Comparison of ENCODE assay signal across 7 cellular contexts in the genomic region with DNA sequence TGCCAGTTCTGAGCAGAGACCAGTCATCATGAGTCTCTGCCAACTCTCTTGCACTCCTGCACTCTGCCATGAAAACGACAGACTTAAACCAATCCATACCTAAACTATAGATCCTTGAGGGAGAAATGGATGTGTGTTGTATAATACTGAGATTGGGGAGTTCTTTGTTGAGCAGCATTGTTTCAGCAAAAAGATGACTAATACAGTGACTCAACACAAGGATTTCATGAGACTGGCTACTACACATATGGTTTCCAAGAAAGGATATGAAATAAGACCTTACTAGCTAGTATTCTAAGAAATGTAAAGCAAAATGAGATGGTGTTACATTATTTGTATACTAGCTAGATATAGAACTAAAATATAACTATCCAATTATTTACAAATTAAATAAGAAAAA. TPM values are rescaled to one million over a fixed set of nuclear protein-coding genes. Genes with fewer than 3 reads are reported as not detected.
DNase-seq lines count a peak whose midpoint lies in the region; ATAC-seq and TF ChIP-seq lines count a peak whose summit lies in the region.
"Not testable (repeated sequence)": the region's sequence is repeated elsewhere in the genome, so short reads cannot be mapped to it uniquely, and the experiment has no call there.

No MANE protein-coding gene starts in this region.

- CTCF ChIA-PET in PC-3 (lab: Charles Lee); activated CD4-positive, alpha-beta T cell treated with anti-CD3 and anti-CD28 coated beads for 36 hours (lab: Charles Lee): not testable (repeated sequence)

- BruUV-seq in PC-3 (replicated peaks; lab: Mats Ljungman, UMichigan): not testable (repeated sequence)

- peak; percentile 65 for ATAC-seq in PC-3
- peak; percentile 68 for ATAC-seq in activated CD4-positive, alpha-beta T cell treated with anti-CD3 and anti-CD28 coated beads for 36 hours
- ATAC-seq in activated T-cell treated with anti-CD3 and anti-CD28 coated beads, Interleukin-2, amount 50 U/mL, for 72 hours (replicated peaks in 1 of 2): peak; percentile 56 to 63
- peak; percentile 34 for ATAC-seq in activated naive CD8-positive, alpha-beta T cell treated with anti-CD3 and anti-CD28 coated beads, Interleukin-2, amount 50 U/mL, for 24 hours
- peak; percentile 67 for ATAC-seq in foreskin keratinocyte
- peak; percentile 34 to 36 for ATAC-seq in gastrocnemius medialis
- ATAC-seq in stimulated activated naive CD8-positive, alpha-beta T cell treated with anti-CD3 and anti-CD28 coated beads, Interleukin-15, amount 100 ng/mL, for 72 hours: peak; percentile 56

- not testable (repeated sequence) for TF ChIP-seq CTCF in PC-3 (conservative IDR thresholded peaks at IDR 0.05; ENCODE audit: low read depth, low read length); foreskin keratinocyte (conservative IDR thresholded peaks at IDR 0.05); gastrocnemius medialis (IDR thresholded peaks at IDR 0.05 in 4 of 5, conservative IDR thresholded peaks at IDR 0.05 in 1 of 5)

- H3K79me2 ChIP-seq in PC-3 (ENCODE audit: low read length): not testable (repeated sequence)

- H3K9ac ChIP-seq in PC-3 (ENCODE audit: low read length): not testable (repeated sequence)

- not testable (repeated sequence) for H3K4me2 ChIP-seq in PC-3 (ENCODE audit: low read length)

- in situ Hi-C loops in gastrocnemius medialis (cut with MboI; ENCODE audit: low sequenced_read_pairs in 4 of 4): not testable (repeated sequence)

- not testable (repeated sequence) for H3K9me3 Mint-ChIP-seq in activated CD4-positive, alpha-beta T cell treated with anti-CD3 and anti-CD28 coated beads for 36 hours (ENCODE audit: low read depth); activated T-cell treated with anti-CD3 and anti-CD28 coated beads, Interleukin-2, amount 50 U/mL, for 72 hours; activated naive CD8-positive, alpha-beta T cell treated with anti-CD3 and anti-CD28 coated beads, Interleukin-2, amount 50 U/mL, for 24 hours; stimulated activated naive CD8-positive, alpha-beta T cell treated with anti-CD3 and anti-CD28 coated beads, Interleukin-15, amount 100 ng/mL, for 72 hours

- H3K4me1 Mint-ChIP-seq in activated CD4-positive, alpha-beta T cell treated with anti-CD3 and anti-CD28 coated beads for 36 hours; activated T-cell treated with anti-CD3 and anti-CD28 coated beads, Interleukin-2, amount 50 U/mL, for 72 hours (ENCODE audit: low read depth); activated naive CD8-positive, alpha-beta T cell treated with anti-CD3 and anti-CD28 coated beads, Interleukin-2, amount 50 U/mL, for 24 hours; stimulated activated naive CD8-positive, alpha-beta T cell treated with anti-CD3 and anti-CD28 coated beads, Interleukin-15, amount 100 ng/mL, for 72 hours: not testable (repeated sequence)

- not testable (repeated sequence) for TF ChIP-seq POLR2A in gastrocnemius medialis (IDR thresholded peaks at IDR 0.05)

- H3K27ac Mint-ChIP-seq in activated CD4-positive, alpha-beta T cell treated with anti-CD3 and anti-CD28 coated beads for 36 hours; activated T-cell treated with anti-CD3 and anti-CD28 coated beads, Interleukin-2, amount 50 U/mL, for 72 hours; activated naive CD8-positive, alpha-beta T cell treated with anti-CD3 and anti-CD28 coated beads, Interleukin-2, amount 50 U/mL, for 24 hours; stimulated activated naive CD8-positive, alpha-beta T cell treated with anti-CD3 and anti-CD28 coated beads, Interleukin-15, amount 100 ng/mL, for 72 hours: not testable (repeated sequence)

- H3K27me3 Mint-ChIP-seq in activated CD4-positive, alpha-beta T cell treated with anti-CD3 and anti-CD28 coated beads for 36 hours; activated T-cell treated with anti-CD3 and anti-CD28 coated beads, Interleukin-2, amount 50 U/mL, for 72 hours (ENCODE audit: low read depth); activated naive CD8-positive, alpha-beta T cell treated with anti-CD3 and anti-CD28 coated beads, Interleukin-2, amount 50 U/mL, for 24 hours; stimulated activated naive CD8-positive, alpha-beta T cell treated with anti-CD3 and anti-CD28 coated beads, Interleukin-15, amount 100 ng/mL, for 72 hours: not testable (repeated sequence)

- H3K9me2 ChIP-seq in PC-3 (replicated peaks; ENCODE audit: low read length): not testable (repeated sequence)

- not testable (repeated sequence) for H3K36me3 Mint-ChIP-seq in activated CD4-positive, alpha-beta T cell treated with anti-CD3 and anti-CD28 coated beads for 36 hours (ENCODE audit: low read depth); activated T-cell treated with anti-CD3 and anti-CD28 coated beads, Interleukin-2, amount 50 U/mL, for 72 hours (ENCODE audit: insufficient read depth in 2 of 2); activated naive CD8-positive, alpha-beta T cell treated with anti-CD3 and anti-CD28 coated beads, Interleukin-2, amount 50 U/mL, for 24 hours (ENCODE audit: low read depth)

- not testable (repeated sequence) for DNase-seq in PC-3; activated CD4-positive, alpha-beta T cell treated with anti-CD3 and anti-CD28 coated beads for 36 hours; activated T-cell treated with anti-CD3 and anti-CD28 coated beads, Interleukin-2, amount 50 U/mL, for 72 hours; activated naive CD8-positive, alpha-beta T cell treated with anti-CD3 and anti-CD28 coated beads, Interleukin-2, amount 50 U/mL, for 24 hours; foreskin keratinocyte; gastrocnemius medialis; stimulated activated naive CD8-positive, alpha-beta T cell treated with anti-CD3 and anti-CD28 coated beads, Interleukin-15, amount 100 ng/mL, for 72 hours

- H3K36me3 ChIP-seq in PC-3 (ENCODE audit: low read depth, low read length); gastrocnemius medialis: not testable (repeated sequence)

- intact Hi-C loops in PC-3 (cut with micrococcal nuclease); activated CD4-positive, alpha-beta T cell treated with anti-CD3 and anti-CD28 coated beads for 36 hours (cut with DNase I, micrococcal nuclease); gastrocnemius medialis (cut with DNase I; ENCODE audit: low total_unique reads): not testable (repeated sequence)

- not testable (repeated sequence) for H3K4me3 ChIP-seq in PC-3 (ENCODE audit: low read length); gastrocnemius medialis

- not testable (repeated sequence) for H3K27ac ChIP-seq in PC-3 (ENCODE audit: low read length); foreskin keratinocyte
- peak overlapping the region in 3 of 4 donors; percentile 36 to 69 (median 59) for H3K27ac ChIP-seq in gastrocnemius medialis

- H4K20me1 ChIP-seq in PC-3 (ENCODE audit: low read length): not testable (repeated sequence)

- POLR2A ChIA-PET in PC-3 (lab: Charles Lee; ENCODE audit: unreplicated experiment); activated CD4-positive, alpha-beta T cell treated with anti-CD3 and anti-CD28 coated beads for 36 hours (lab: Charles Lee): not testable (repeated sequence)

- H3K27me3 ChIP-seq in PC-3 (ENCODE audit: low read length); foreskin keratinocyte; gastrocnemius medialis: not testable (repeated sequence)

- not testable (repeated sequence) for H3K4me3 Mint-ChIP-seq in activated CD4-positive, alpha-beta T cell treated with anti-CD3 and anti-CD28 coated beads for 36 hours; activated T-cell treated with anti-CD3 and anti-CD28 coated beads, Interleukin-2, amount 50 U/mL, for 72 hours; activated naive CD8-positive, alpha-beta T cell treated with anti-CD3 and anti-CD28 coated beads, Interleukin-2, amount 50 U/mL, for 24 hours; stimulated activated naive CD8-positive, alpha-beta T cell treated with anti-CD3 and anti-CD28 coated beads, Interleukin-15, amount 100 ng/mL, for 72 hours

- not testable (repeated sequence) for H3F3A ChIP-seq in PC-3 (ENCODE audit: low read length, unreplicated experiment)

- not testable (repeated sequence) for H3K4me1 ChIP-seq in PC-3 (ENCODE audit: insufficient read depth, low read length); foreskin keratinocyte; gastrocnemius medialis

- not testable (repeated sequence) for H3K9me3 ChIP-seq in PC-3 (ENCODE audit: low read length); gastrocnemius medialis

- not testable (repeated sequence) for H2AFZ ChIP-seq in PC-3 (ENCODE audit: low read length)

RNA-seq across cellular contexts. Expression of a gene that starts 53.5 kb away (rescaled TPM):
- 14.5 and 16.4 TPM in 2 replicates for total RNA-seq in PC-3 (2014; rRNA removed)
- 10 to 100 TPM; 19.7 to 20.4 TPM for total RNA-seq in activated CD4-positive, alpha-beta T cell treated with anti-CD3 and anti-CD28 coated beads for 36 hours
- 10 to 100 TPM; 16.8 to 21.2 TPM for total RNA-seq in activated T-cell treated with anti-CD3 and anti-CD28 coated beads, Interleukin-2, amount 50 U/mL, for 72 hours
- total RNA-seq in foreskin keratinocyte: 16.4 and 17.8 TPM in 2 replicates
- 10.3 TPM in 2 replicates for polyA plus RNA-seq in foreskin keratinocyte
- 10 to 100 TPM; 14.6 to 25.1 (median 21.5) TPM for total RNA-seq in gastrocnemius medialis
